In genomic region chr2:159571540-159572260, GRCh38 we compare ENCODE assay signal across 23 cellular contexts. TPM values are rescaled to one million over a fixed set of nuclear protein-coding genes. Genes with fewer than 3 reads are reported as not detected.
A peak's percentile ranks its signal among the peaks of the same experiment; 100 is the strongest.
DNase-seq lines count a peak whose midpoint lies in the region; ATAC-seq, FAIRE-seq and TF ChIP-seq lines count a peak whose summit lies in the region.
"Had no signal": no experiment of that assay in that cellular context is flagged by ENCODE, and none has a peak within 500 bp of the region (broad histone marks: within the 10 kb centered on the region; RNA-seq: fewer than 3 reads in every experiment).

No MANE protein-coding gene starts in this region.

- dilution Hi-C loops in keratinocyte (cut with MboI; ENCODE audit: extremely low pct_ligation_motif_present, low sequenced_read_pairs) = no loop called here

- intact Hi-C loops in K562 (cut with micrococcal nuclease) = no loop called here

- no peaks in the 10 kb centered on the region for H3K4me1 Mint-ChIP-seq in mesothelial cell of epicardium
- H3K4me1 Mint-ChIP-seq in naive thymus-derived CD8-positive, alpha-beta T cell = no peaks in the 10 kb centered on the region
- H3K4me1 Mint-ChIP-seq: B cell had no signal

- H3K9me1 ChIP-seq in K562 (ENCODE audit: control insufficient read depth, insufficient read depth, low read length) (no peaks in the 10 kb centered on the region), keratinocyte (ENCODE audit: control insufficient read depth, extremely low read depth, insufficient read depth, low read length) (no peaks in the 10 kb centered on the region)

- TF ChIP-seq CTCF in D721Med (IDR thresholded peaks at IDR 0.05; ENCODE audit: insufficient read depth, missing control alignments) = no peak
- no peak for TF ChIP-seq CTCF in K562 (IDR thresholded peaks at IDR 0.05 in 2 of 3, conservative IDR thresholded peaks at IDR 0.05 in 1 of 3; ENCODE audit: insufficient read depth in 2 of 3, low read depth in 1 of 3, low read length in 3 of 3)
- TF ChIP-seq CTCF in keratinocyte (optimal IDR thresholded peaks at IDR 0.05 in 1 of 3, IDR thresholded peaks at IDR 0.05 in 1 of 3, conservative IDR thresholded peaks at IDR 0.05 in 1 of 3; ENCODE audit: extremely low read depth in 1 of 3, insufficient read depth in 2 of 3, low read length in 3 of 3) = no peak
- no peak for TF ChIP-seq CTCF in mesothelial cell of epicardium (IDR thresholded peaks at IDR 0.05; ENCODE audit: unreplicated experiment)

- no peaks in the 10 kb centered on the region for H3K79me2 ChIP-seq in K562 (ENCODE audit: control insufficient read depth, insufficient read depth, low read length)
- no peaks in the 10 kb centered on the region for H3K79me2 ChIP-seq in keratinocyte (ENCODE audit: control insufficient read depth, insufficient read depth, low read length)

- H3K4me3 Mint-ChIP-seq in mesothelial cell of epicardium = no peak overlapping the region
- no peak overlapping the region for H3K4me3 Mint-ChIP-seq in naive thymus-derived CD8-positive, alpha-beta T cell
- H3K4me3 Mint-ChIP-seq: B cell, CD14-positive monocyte had no signal

- H3K27ac ChIP-seq in K562 (ENCODE audit: extremely low read depth, low read depth, low read length) (no peak overlapping the region), keratinocyte (ENCODE audit: control insufficient read depth, insufficient read depth, low read length) (no peak overlapping the region)
- H3K27ac ChIP-seq: 22Rv1, GM23248, Peyer's patch, SJSA1 had no signal

- no peak for TF ChIP-seq EP300 in K562 (IDR thresholded peaks at IDR 0.05; ENCODE audit: low read length)

- no peaks in the 10 kb centered on the region for H3K27me3 ChIP-seq in K562 (ENCODE audit: control insufficient read depth in 2 of 2, insufficient read depth in 2 of 2, low read length in 2 of 2)
- H3K27me3 ChIP-seq in keratinocyte (ENCODE audit: control insufficient read depth, extremely low read depth, insufficient read depth, low read length) = no peaks in the 10 kb centered on the region
- H3K27me3 ChIP-seq: Peyer's patch, SJSA1 had no signal

- no peak for TF ChIP-seq POLR2A in K562 (conservative IDR thresholded peaks at IDR 0.05)

- TF ChIP-seq RAD21 in K562 (CRISPR knock-in tag; conservative IDR thresholded peaks at IDR 0.05 in 1 of 2, IDR thresholded peaks at IDR 0.05 in 1 of 2) = no peak

- no peak for ATAC-seq in K562
- ATAC-seq in naive thymus-derived CD8-positive, alpha-beta T cell = no peak

- no TSS peak for BruUV-seq in K562 (replicated peaks; lab: Mats Ljungman, UMichigan)

- 55% methylated on average over 3 of the region's 3 CpGs for WGBS in K562 (ENCODE audit: insufficient coverage, low coverage, missing lambda C conversion rate)

- H2AFZ ChIP-seq in K562 (ENCODE audit: low read depth, low read length) = no peak overlapping the region
- no peak overlapping the region for H2AFZ ChIP-seq in keratinocyte (ENCODE audit: control insufficient read depth, low read length)
- H2AFZ ChIP-seq: GM23248 had no signal

- POLR2A ChIA-PET in K562 (lab: Yijun Ruan, JAX) = interaction anchor here (1.0 kb wide), 1 partner anchor 14 kb away, joined by 3 read pairs; no protein-coding TSS in a partner anchor
- POLR2A ChIA-PET in naive thymus-derived CD8-positive, alpha-beta T cell (lab: Charles Lee) = no interaction called here

- in situ Hi-C loops in K562 (cut with MboI) = no loop called here

- H3K36me3 ChIP-seq in K562 (ENCODE audit: control insufficient read depth, insufficient read depth, low read length) (no peaks in the 10 kb centered on the region), keratinocyte (ENCODE audit: control insufficient read depth in 2 of 2, extremely low read depth in 1 of 2, insufficient read depth in 2 of 2, low read length in 2 of 2) (peaks cover 0 to 2% of the 10 kb centered on the region in 2 experiments)
- H3K36me3 ChIP-seq: HAP-1, Peyer's patch, SJSA1 had no signal

- H3K36me3 Mint-ChIP-seq in mesothelial cell of epicardium = peaks cover 40% of the 10 kb centered on the region
- peaks cover 10 to 28% (median 11%) of the 10 kb centered on the region in 3 donors for H3K36me3 Mint-ChIP-seq in naive thymus-derived CD8-positive, alpha-beta T cell

- H3K4me1 ChIP-seq in K562 (replicated peaks in 1 of 2; ENCODE audit: control insufficient read depth in 2 of 2, insufficient read depth in 2 of 2, low read length in 2 of 2) = no peaks in the 10 kb centered on the region
- H3K4me1 ChIP-seq in keratinocyte (ENCODE audit: control insufficient read depth, extremely low read depth, insufficient read depth, low read length) = no peaks in the 10 kb centered on the region
- H3K4me1 ChIP-seq: HAP-1, Peyer's patch, SJSA1 had no signal

- FAIRE-seq in D721Med (lab: Jason Lieb, UNC) (peak; percentile 56), K562 (lab: Jason Lieb, UNC) (no peak), keratinocyte (lab: Jason Lieb, UNC) (peak; percentile 13)
- FAIRE-seq: GM12891 had no signal

- no peak overlapping the region for H3K27ac Mint-ChIP-seq in mesothelial cell of epicardium
- no peak overlapping the region for H3K27ac Mint-ChIP-seq in naive thymus-derived CD8-positive, alpha-beta T cell
- H3K27ac Mint-ChIP-seq: B cell had no signal

- peak; percentile 37 for DNase-seq in NCI-H1105 treated with DMSO at 0.1 percent for 48 hours (lab: John Stamatoyannopoulos, UW)
- DNase-seq in NCI-H1105 (lab: John Stamatoyannopoulos, UW) = no peak
- DNase-seq in D721Med (ENCODE audit: insufficient read length, low spot score) = no peak
- DNase-seq in K562 (ENCODE audit: extremely low read depth in 1 of 4, low spot score in 3 of 4) = no peak
- no peak for DNase-seq in keratinocyte (ENCODE audit: low read depth, low spot score)
- DNase-seq in mesothelial cell of epicardium (ENCODE audit: low spot score in 2 of 2, unreplicated experiment in 2 of 2) = no peak
- no peak for DNase-seq in naive thymus-derived CD8-positive, alpha-beta T cell
- DNase-seq in stimulated activated naive CD4-positive, alpha-beta T cell treated with Interleukin-2 at 50 U/mL for 16 hours (lab: John Stamatoyannopoulos, UW) = no peak
- DNase-seq: ACHN, DMS79, GM23248, Kasumi-1, NCI-H1417 treated with DMSO at 0.1 percent for 48 hours, NCI-H187, NCI-H510A, NCI-H748 treated with DMSO at 0.1 percent for 48 hours, Peyer's patch had no signal

- H3K9ac ChIP-seq in K562 (ENCODE audit: insufficient read depth in 1 of 2, low read depth in 2 of 2, low read length in 2 of 2) (no peak overlapping the region), keratinocyte (ENCODE audit: control insufficient read depth, extremely low read depth, insufficient read depth, low read length) (no peak overlapping the region)
- H3K9ac ChIP-seq: GM23248 had no signal

- H3K9me3 Mint-ChIP-seq in mesothelial cell of epicardium = peaks cover 22% of the 10 kb centered on the region
- peaks cover 6 to 22% (median 10%) of the 10 kb centered on the region in 9 donors for H3K9me3 Mint-ChIP-seq in naive thymus-derived CD8-positive, alpha-beta T cell

- CTCF ChIA-PET in K562 (lab: Yijun Ruan, JAX; ENCODE audit: low intra/inter-chr PET ratio) = no interaction called here

- H3K27me3 Mint-ChIP-seq in mesothelial cell of epicardium (ENCODE audit: low read depth) = no peaks in the 10 kb centered on the region
- peaks cover 0 to 4% (median 0%) of the 10 kb centered on the region in 5 donors for H3K27me3 Mint-ChIP-seq in naive thymus-derived CD8-positive, alpha-beta T cell
- H3K27me3 Mint-ChIP-seq: B cell had no signal

- peaks cover 5% of the 10 kb centered on the region for H3K9me3 ChIP-seq in K562 (replicated peaks; ENCODE audit: control insufficient read depth, insufficient read depth, low read depth, low read length)
- no peaks in the 10 kb centered on the region for H3K9me3 ChIP-seq in keratinocyte (ENCODE audit: control insufficient read depth, low read depth, low read length)
- H3K9me3 ChIP-seq: Peyer's patch, SJSA1 had no signal

- H4K20me1 ChIP-seq in K562 (replicated peaks; ENCODE audit: control insufficient read depth, insufficient read depth, low read length) (no peaks in the 10 kb centered on the region), keratinocyte (ENCODE audit: control insufficient read depth, extremely low read depth, insufficient read depth, low read length) (no peaks in the 10 kb centered on the region)

- H3K4me2 ChIP-seq in K562 (ENCODE audit: insufficient read depth, low read length) (no peak overlapping the region), keratinocyte (ENCODE audit: control insufficient read depth, extremely low read depth, insufficient read depth, low read depth, low read length) (no peak overlapping the region)

- H3K4me3 ChIP-seq in K562 (no peak overlapping the region), keratinocyte (ENCODE audit: control insufficient read depth in 2 of 3, extremely low read depth in 1 of 3, insufficient read depth in 2 of 3, low read depth in 1 of 3, low read length in 3 of 3) (no peak overlapping the region)
- H3K4me3 ChIP-seq: GM23248, HAP-1, Peyer's patch, SJSA1 had no signal

RNA-seq across cellular contexts. Expression of gene BAZ2B, which starts 44.6 kb away (rescaled TPM):
- total RNA-seq in K562 (2011; cell fraction: chromatin; rRNA removed; ENCODE audit: low replicate concordance) = 47.7 and 122 TPM in 2 replicates
- total RNA-seq in K562 (2011; cell fraction: nucleolus; rRNA removed) = 18.2 and 25.5 TPM in 2 replicates
- total RNA-seq in K562 (2011; cell fraction: nucleoplasm; rRNA removed) = 38.1 and 47.5 TPM in 2 replicates
- total RNA-seq in K562 (2014; rRNA removed) (15.1 and 16.2 TPM in 2 replicates), K562 (2014; rRNA removed; fragmentation: Illumina TruSeq; extraction: Trizol) (30.7 and 33.1 TPM in 2 replicates), K562 (2015; rRNA removed; fragmentation: Illumina TruSeq; extraction: Trizol) (38.6 and 39.4 TPM in 2 replicates), K562 (2021) (18.7 and 19.7 TPM in 2 replicates), mesothelial cell of epicardium (135 to 143 TPM (median 141 TPM) in 3 replicates)
- polyA plus RNA-seq in K562 (2011; rRNA removed) (19.8 and 20.9 TPM in 2 replicates), K562 (2014; fragmentation: Illumina TruSeq; extraction: Trizol) (16.9 and 20.0 TPM in 2 replicates), K562 (2014; fragmentation: Nextera tagmentation; extraction: Ambion mirVana) (1 to 10 TPM; 7.5 to 8.1 TPM), K562 (2014; rRNA removed) (14.2 and 21.4 TPM in 2 replicates), keratinocyte (25.1 to 31.3 TPM (median 27.0 TPM) in 3 replicates)
- polyA plus RNA-seq in K562 (2011; cell fraction: cytosol; rRNA removed) = 7.0 and 11.9 TPM in 2 replicates
- 39.3 and 42.1 TPM in 2 replicates for polyA plus RNA-seq in K562 (2011; cell fraction: nucleus; rRNA removed)
- 11.6 and 14.6 TPM in 2 replicates for polyA plus RNA-seq in K562 (2012)
- 56.8 and 85.7 TPM in 2 replicates for polyA minus RNA-seq in K562 (2011; rRNA and poly(A)+ RNA removed)
- 13.4 and 18.4 TPM in 2 replicates for polyA minus RNA-seq in K562 (2011; cell fraction: cytosol; rRNA and poly(A)+ RNA removed)
- 45.0 and 103 TPM in 2 replicates for polyA minus RNA-seq in K562 (2011; cell fraction: nucleus; rRNA and poly(A)+ RNA removed)
- 107 TPM for polyA plus RNA-seq in keratinocyte (2011; ENCODE audit: low read depth)
- polyA plus RNA-seq in keratinocyte (2011; cell fraction: cytosol; rRNA removed) = 11.0 and 17.6 TPM in 2 replicates
- polyA plus RNA-seq in keratinocyte (2011; cell fraction: nucleus; rRNA removed) = 51.9 and 64.4 TPM in 2 replicates
- 23.6 and 33.9 TPM in 2 replicates for polyA plus RNA-seq in keratinocyte (2012; ENCODE audit: low replicate concordance)
- 33.1 to 121 TPM (median 114 TPM) in 3 replicates for polyA minus RNA-seq in keratinocyte
- polyA minus RNA-seq in keratinocyte (2011; cell fraction: cytosol; rRNA and poly(A)+ RNA removed) = 16.5 TPM
- polyA minus RNA-seq in keratinocyte (2011; cell fraction: nucleus; rRNA and poly(A)+ RNA removed) = 70.9 and 159 TPM in 2 replicates
- 10 to 100 TPM; 24.4 to 30.4 TPM for total RNA-seq in naive thymus-derived CD8-positive, alpha-beta T cell
- 10 to 100 TPM in 2 of 3 donors, 1 to 10 TPM in 1; 6.3 to 14.7 (median 12.3) TPM for polyA plus RNA-seq in naive thymus-derived CD8-positive, alpha-beta T cell
